13 cellular contexts compared by ENCODE assay signal in genomic region chr3:9314796-9315195, GRCh38.
"Had no signal": no experiment of that assay in that cellular context is flagged by ENCODE, and none has a peak within 500 bp of the region (broad histone marks: within the 10 kb centered on the region; RNA-seq: fewer than 3 reads in every experiment).

No MANE protein-coding gene starts in this region.

- H3K27ac ChIP-seq: lower lobe of right lung, transverse colon had no signal

- H3K36me3 ChIP-seq: lower lobe of right lung, transverse colon had no signal

- H3K9me3 ChIP-seq: lower lobe of right lung, transverse colon had no signal

- H3K27me3 ChIP-seq: transverse colon had no signal

- DNase-seq: amygdala; cortex of kidney; effector memory CD4-positive, alpha-beta T cell; hippocampal formation; kidney glomerular epithelial cell; lower lobe of right lung; posterior cingulate gyrus; T-helper 2 cell; transverse colon had no signal

- ATAC-seq: activated CD4-positive, CD25-positive, alpha-beta regulatory T cell treated with anti-CD3 and anti-CD28 coated beads, Interleukin-2, amount 50 U/mL, for 24 hours; activated naive CD4-positive, alpha-beta T cell treated with anti-CD3 and anti-CD28 coated beads, Interleukin-2, amount 50 U/mL, for 72 hours; lower lobe of right lung; stimulated activated memory B cell treated with anti-CD40 and anti-IgM and Interleukin-4, amounts not matched to agents 10 μg/mL and 1 μg/mL and 100 μg/mL, for 72 hours had no signal

- H3K4me3 ChIP-seq: lower lobe of right lung, smooth muscle cell, transverse colon had no signal
